In genomic region chr6:81304486-81304885, GRCh38 we compare ENCODE assay signal across 15 cellular contexts.
A peak's percentile ranks its signal among the peaks of the same experiment; 100 is the strongest.
DNase-seq lines count a peak whose midpoint lies in the region; TF ChIP-seq lines count a peak whose summit lies in the region.
"Had no signal": no experiment of that assay in that cellular context is flagged by ENCODE, and none has a peak within 500 bp of the region (broad histone marks: within the 10 kb centered on the region; RNA-seq: fewer than 3 reads in every experiment).

No MANE protein-coding gene starts in this region.

- H3K79me2 ChIP-seq in ACC112 (ENCODE audit: control insufficient read depth, insufficient read depth, low read length, unreplicated experiment), result no peaks in the 10 kb centered on the region

- H3K27me3 ChIP-seq in ACC112 (ENCODE audit: insufficient read depth, low read length) (no peaks in the 10 kb centered on the region), thyroid gland (no peaks in the 10 kb centered on the region)

- H3K36me3 ChIP-seq in ACC112 (ENCODE audit: insufficient read depth, low read length) (no peaks in the 10 kb centered on the region), thyroid gland (no peaks in the 10 kb centered on the region)

- no peak for TF ChIP-seq POLR2A in thyroid gland (IDR thresholded peaks at IDR 0.05)

- 63 to 70% methylated on average over 1 of the region's 1 CpG for WGBS in thyroid gland, 2 donors

- H2AFZ ChIP-seq in ACC112 (ENCODE audit: low read length, unreplicated experiment), result peak overlapping the region; percentile 66

- H3K4me1 ChIP-seq in ACC112 (ENCODE audit: control insufficient read depth, insufficient read depth, low read length, unreplicated experiment), result peaks cover 11% of the 10 kb centered on the region
- H3K4me1 ChIP-seq in thyroid gland, result no peaks in the 10 kb centered on the region

- no peaks in the 10 kb centered on the region for H3K9me3 ChIP-seq in thyroid gland

- no peak for TF ChIP-seq CTCF in choroid plexus epithelial cell (conservative IDR thresholded peaks at IDR 0.05; ENCODE audit: low read depth, low read length)
- TF ChIP-seq CTCF in thyroid gland (IDR thresholded peaks at IDR 0.05), result no peak

- H3K4me3 ChIP-seq in ACC112 (ENCODE audit: low read depth, low read length) (0 out of 2 replicates have a peak overlapping the region, but pooled peaks have one; percentile 16), choroid plexus epithelial cell (ENCODE audit: low read depth, low read length) (no peak overlapping the region), thyroid gland (replicated peaks in 1 of 3) (no peak overlapping the region)

- DNase-seq in HT1080 (ENCODE audit: low read depth) (peak; percentile 59), choroid plexus epithelial cell (ENCODE audit: low read depth) (peak; percentile 27), myocyte (ENCODE audit: low read depth) (peak; percentile 7), thyroid gland (no peak), NCI-H345 treated with DMSO at 0.1 percent for 48 hours (lab: John Stamatoyannopoulos, UW; ENCODE audit: unreplicated experiment) (no peak)
- DNase-seq in stimulated activated naive CD4-positive, alpha-beta T cell treated with Interleukin-2 at 50 U/mL for 16 hours (lab: John Stamatoyannopoulos, UW), result no peak
- no peak for DNase-seq in stimulated activated CD4-positive, alpha-beta T cell treated with anti-CD3 and anti-CD28 coated beads, Interleukin-2, amount 100 ng/mL, for 24 hours
- DNase-seq: AML-193, DMS79 treated with DMSO at 0.1 percent for 48 hours, NCI-H1930, NCI-H2171 treated with DMSO at 0.1 percent for 48 hours, NCI-H510A, Right ventricle myocardium superior had no signal

- intact Hi-C loops in thyroid gland (cut with DNase I), result no loop called here

- no peak overlapping the region for H3K27ac ChIP-seq in ACC112 (ENCODE audit: low read depth, low read length)
- no peak overlapping the region for H3K27ac ChIP-seq in thyroid gland
- H3K27ac ChIP-seq: KMS-11 had no signal

Comparison
In these comparisons a context has a peak if more than half of its experiments do, and no peak if none do; other contexts are left out.
1. DNase-seq: peak in HT1080 (single experiment), choroid plexus epithelial cell (single experiment) and myocyte (single experiment); none in thyroid gland (0 of 2), stimulated activated naive CD4-positive, alpha-beta T cell treated with Interleukin-2 at 50 U/mL for 16 hours (single experiment), NCI-H345 treated with DMSO at 0.1 percent for 48 hours (single experiment) and stimulated activated CD4-positive, alpha-beta T cell treated with anti-CD3 and anti-CD28 coated beads, Interleukin-2, amount 100 ng/mL, for 24 hours (0 of 2).